Comparison of ENCODE assay signal across 23 cellular contexts in the genomic region with DNA sequence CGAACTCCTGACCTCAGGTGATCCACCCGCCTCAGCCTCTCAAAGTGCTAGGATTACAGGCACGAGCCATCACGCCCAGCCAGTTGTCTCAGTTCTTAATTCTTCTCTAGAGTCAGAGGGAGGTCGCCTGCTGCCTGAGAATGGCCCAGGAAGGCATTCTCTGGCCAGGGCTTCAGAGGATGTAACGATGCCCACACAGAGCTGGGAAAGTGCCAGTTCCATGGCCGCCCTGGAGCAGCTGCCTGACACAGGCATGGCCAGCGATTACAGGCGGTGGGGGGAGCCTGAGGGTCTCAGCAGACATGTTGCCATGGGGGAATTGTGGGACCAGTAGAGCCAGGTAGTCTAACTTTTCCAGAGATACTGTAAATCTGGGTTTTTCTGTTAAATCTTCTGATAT.
"Had no signal": no experiment of that assay in that cellular context is flagged by ENCODE, and none has a peak within 500 bp of the region (broad histone marks: within the 10 kb centered on the region; RNA-seq: fewer than 3 reads in every experiment).

No MANE protein-coding gene starts in this region.

- H3K79me2 ChIP-seq: hepatocyte had no signal

- H2AFZ ChIP-seq: hepatocyte had no signal

- H3K36me3 ChIP-seq: esophagus muscularis mucosa, gastroesophageal sphincter, heart left ventricle, left ventricle myocardium inferior, lower lobe of right lung, neutrophil, pancreas, tibial artery had no signal

- H3K27ac ChIP-seq: coronary artery, esophagus muscularis mucosa, foreskin keratinocyte, gastroesophageal sphincter, heart left ventricle, hepatocyte, left ventricle myocardium inferior, lower lobe of right lung, neutrophil, pancreas, testis, tibial artery had no signal

- H3K9me3 ChIP-seq: esophagus muscularis mucosa, gastroesophageal sphincter, heart left ventricle, left ventricle myocardium inferior, lower lobe of right lung, neutrophil, pancreas, testis, tibial artery had no signal

- H3K4me3 ChIP-seq: coronary artery, esophagus muscularis mucosa, gastroesophageal sphincter, heart left ventricle, hepatocyte, left ventricle myocardium inferior, lower lobe of right lung, pancreas, testis, tibial artery had no signal

- H3K4me1 ChIP-seq: pancreas, testis had no signal

- ATAC-seq: foreskin keratinocyte; gastroesophageal sphincter; heart left ventricle; left cardiac atrium; lower lobe of right lung; natural killer cell; pancreas; right cardiac atrium; stimulated activated effector memory CD8-positive, alpha-beta T cell treated with anti-CD3 and anti-CD28 coated beads, Interleukin-12 subunit alpha, Interleukin-12 subunit beta, amount 100 ng/mL, for 72 hours; stimulated activated naive CD8-positive, alpha-beta T cell treated with anti-CD3 and anti-CD28 coated beads, Interleukin-15, Interleukin-2, amounts not matched to agents 100 U/mL and 50 U/mL, for 24 hours had no signal

- H3K27me3 ChIP-seq: esophagus muscularis mucosa, foreskin keratinocyte, gastroesophageal sphincter, heart left ventricle, hepatocyte, pancreas, testis, tibial artery had no signal

- FAIRE-seq: endothelial cell of umbilical vein, pancreas, small intestine had no signal

- DNase-seq: dermis blood vessel endothelial cell; effector memory CD4-positive, alpha-beta T cell; foreskin keratinocyte; left cardiac atrium; left ventricle myocardium inferior; lower lobe of right lung; natural killer cell; pancreas; right cardiac atrium; small intestine; stimulated activated CD4-positive, alpha-beta T cell treated with anti-CD3 and anti-CD28 coated beads, Interleukin-2, amount 100 ng/mL, for 24 hours; stimulated activated CD4-positive, alpha-beta T cell treated with anti-CD3 and anti-CD28 coated beads, Interleukin-4, amount 100 ng/mL, for 24 hours; stimulated activated naive CD8-positive, alpha-beta T cell treated with anti-CD3 and anti-CD28 coated beads, Interleukin-15, Interleukin-2, amounts not matched to agents 100 U/mL and 50 U/mL, for 24 hours; testis; tibial artery had no signal

- H3K4me2 ChIP-seq: hepatocyte had no signal
